4 cellular contexts compared by ENCODE assay signal in genomic region chr1:185783860-185784259, GRCh38. TPM values are rescaled to one million over a fixed set of nuclear protein-coding genes. Genes with fewer than 3 reads are reported as not detected.
"Had no signal": no experiment of that assay in that cellular context is flagged by ENCODE, and none has a peak within 500 bp of the region (broad histone marks: within the 10 kb centered on the region; RNA-seq: fewer than 3 reads in every experiment).

No MANE protein-coding gene starts in this region.

RNA-seq across cellular contexts. Expression of gene HMCN1, which starts 49.7 kb away (rescaled TPM):
- total RNA-seq: activated CD4-positive, alpha-beta memory T cell treated with anti-CD3 and anti-CD28 coated beads for 36 hours; activated CD4-positive, alpha-beta T cell treated with anti-CD3 and anti-CD28 coated beads, Interleukin-2, amount 10 ng/mL, durations not matched to agents 24 days and 14 days; activated CD8-positive, alpha-beta T cell treated with anti-CD3 and anti-CD28 coated beads for 36 hours; activated T-helper 1 cell treated with anti-CD3 and anti-CD28 coated beads, Interleukin-12 subunit alpha, Interleukin-12 subunit beta, Interleukin-2, Interleukin-4 antibody, amounts not matched to agents 30 ng/mL and 10 ng/mL and 1 ng/mL, durations not matched to agents 14 hours and 24 hours and 36 hours had no signal
